Comparison of ENCODE assay signal across 19 cellular contexts in the genomic region with DNA sequence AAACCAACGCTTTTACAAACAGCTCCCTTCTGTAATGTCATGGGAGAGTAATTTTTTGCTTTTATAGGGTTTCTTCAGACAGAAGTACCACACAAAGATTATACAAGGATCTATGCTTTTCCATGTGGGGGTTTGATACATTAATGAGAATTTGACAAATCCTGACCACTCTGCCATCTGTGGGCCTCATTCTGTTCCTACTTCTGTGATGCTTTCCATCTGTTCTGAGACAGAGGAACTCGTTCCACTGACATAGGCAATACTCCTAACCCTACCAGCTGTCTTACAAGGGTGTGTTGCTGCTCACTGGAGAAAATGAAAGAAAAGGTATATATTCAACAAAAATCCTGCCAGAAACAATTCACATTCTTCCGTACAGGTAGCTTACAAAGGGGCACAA. TPM values are rescaled to one million over a fixed set of nuclear protein-coding genes. Genes with fewer than 3 reads are reported as not detected.
DNase-seq lines count a peak whose midpoint lies in the region; ATAC-seq and TF ChIP-seq lines count a peak whose summit lies in the region.
"Had no signal": no experiment of that assay in that cellular context is flagged by ENCODE, and none has a peak within 500 bp of the region (broad histone marks: within the 10 kb centered on the region; RNA-seq: fewer than 3 reads in every experiment).

No MANE protein-coding gene starts in this region.

- H3K4me1 ChIP-seq in lower lobe of right lung, result peaks cover 8% of the 10 kb centered on the region
- H3K4me1 ChIP-seq: pancreas had no signal

- intact Hi-C loops in activated CD4-positive, alpha-beta T cell treated with anti-CD3 and anti-CD28 coated beads for 36 hours (cut with DNase I, micrococcal nuclease), result loop anchor here in 1 of 2 experiments (10.0 kb wide), 1 partner anchor 371 kb away; no protein-coding TSS in a partner anchor
- intact Hi-C loops in activated T-helper 1 cell treated with anti-CD3 and anti-CD28 coated beads, Interleukin-12 subunit alpha, Interleukin-12 subunit beta, Interleukin-2, Interleukin-4 antibody, amounts not matched to agents 30 ng/mL and 10 ng/mL and 1 ng/mL, durations not matched to agents 14 hours and 24 hours and 36 hours (cut with micrococcal nuclease), result no loop called here
- intact Hi-C loops in lower lobe of right lung (cut with DNase I), result no loop called here

- no peak for TF ChIP-seq CTCF in lower lobe of right lung (IDR thresholded peaks at IDR 0.05)

- peaks cover 53% of the 10 kb centered on the region for H3K36me3 Mint-ChIP-seq in activated CD4-positive, alpha-beta T cell treated with anti-CD3 and anti-CD28 coated beads for 36 hours (ENCODE audit: low read depth)
- H3K36me3 Mint-ChIP-seq in activated T-helper 1 cell treated with anti-CD3 and anti-CD28 coated beads, Interleukin-12 subunit alpha, Interleukin-12 subunit beta, Interleukin-2, Interleukin-4 antibody, amounts not matched to agents 30 ng/mL and 10 ng/mL and 1 ng/mL, durations not matched to agents 14 hours and 24 hours and 36 hours (ENCODE audit: low read depth), result peaks cover 45% of the 10 kb centered on the region

- peaks cover 4% of the 10 kb centered on the region for H3K27me3 Mint-ChIP-seq in activated CD4-positive, alpha-beta T cell treated with anti-CD3 and anti-CD28 coated beads for 36 hours
- H3K27me3 Mint-ChIP-seq in activated T-helper 1 cell treated with anti-CD3 and anti-CD28 coated beads, Interleukin-12 subunit alpha, Interleukin-12 subunit beta, Interleukin-2, Interleukin-4 antibody, amounts not matched to agents 30 ng/mL and 10 ng/mL and 1 ng/mL, durations not matched to agents 14 hours and 24 hours and 36 hours (ENCODE audit: insufficient read depth), result no peaks in the 10 kb centered on the region

- H3K4me3 ChIP-seq in lower lobe of right lung, result no peak overlapping the region
- H3K4me3 ChIP-seq: cardiac muscle cell, pancreas had no signal

- H3K9me3 Mint-ChIP-seq in activated CD4-positive, alpha-beta T cell treated with anti-CD3 and anti-CD28 coated beads for 36 hours (ENCODE audit: low read depth), result peaks cover 52% of the 10 kb centered on the region
- H3K9me3 Mint-ChIP-seq in activated T-helper 1 cell treated with anti-CD3 and anti-CD28 coated beads, Interleukin-12 subunit alpha, Interleukin-12 subunit beta, Interleukin-2, Interleukin-4 antibody, amounts not matched to agents 30 ng/mL and 10 ng/mL and 1 ng/mL, durations not matched to agents 14 hours and 24 hours and 36 hours, result peaks cover 51% of the 10 kb centered on the region

- peak overlapping the region; percentile 34 for H3K27ac ChIP-seq in lower lobe of right lung
- H3K27ac ChIP-seq: cardiac muscle cell, pancreas had no signal

- POLR2A ChIA-PET in activated CD4-positive, alpha-beta T cell treated with anti-CD3 and anti-CD28 coated beads for 36 hours (lab: Charles Lee), result interaction anchor here (1.0 to 2.0 kb wide), 2 partner anchors 56 to 59 kb away, joined by 3 to 5 read pairs; a partner anchor contains a TSS

- no peak for DNase-seq in activated CD4-positive, alpha-beta T cell treated with anti-CD3 and anti-CD28 coated beads for 36 hours
- no peak for DNase-seq in activated CD4-positive, alpha-beta T cell treated with anti-CD3 and anti-CD28 coated beads, Interleukin-2, amount 50 U/mL, for 48 hours
- DNase-seq in AG08395 (ENCODE audit: low spot score) (peak; percentile 0), lower lobe of right lung (no peak), left lobe of liver (ENCODE audit: low spot score) (no peak)
- no peak for DNase-seq in activated T-helper 1 cell treated with anti-CD3 and anti-CD28 coated beads, Interleukin-12 subunit alpha, Interleukin-12 subunit beta, Interleukin-2, Interleukin-4 antibody, amounts not matched to agents 30 ng/mL and 10 ng/mL and 1 ng/mL, durations not matched to agents 14 hours and 24 hours and 36 hours (ENCODE audit: low spot score)
- DNase-seq: activated CD4-positive, CD25-positive, alpha-beta regulatory T cell; COR-L47; head of caudate nucleus; left cardiac atrium; NCI-H2171 treated with DMSO at 0.1 percent for 48 hours; NCI-H526 treated with DMSO at 0.1 percent for 48 hours; pancreas; stimulated activated CD4-positive, alpha-beta T cell treated with anti-CD3 and anti-CD28 coated beads, Interleukin-1b, Interleukin-23, amount 100 ng/mL, for 48 hours; T1000 had no signal

- H3K9me3 ChIP-seq in lower lobe of right lung, result peaks cover 14% of the 10 kb centered on the region
- H3K9me3 ChIP-seq: pancreas had no signal

- no peak overlapping the region for H3K4me3 Mint-ChIP-seq in activated CD4-positive, alpha-beta T cell treated with anti-CD3 and anti-CD28 coated beads for 36 hours
- no peak overlapping the region for H3K4me3 Mint-ChIP-seq in activated T-helper 1 cell treated with anti-CD3 and anti-CD28 coated beads, Interleukin-12 subunit alpha, Interleukin-12 subunit beta, Interleukin-2, Interleukin-4 antibody, amounts not matched to agents 30 ng/mL and 10 ng/mL and 1 ng/mL, durations not matched to agents 14 hours and 24 hours and 36 hours
- H3K4me3 Mint-ChIP-seq: nephron had no signal

- CTCF ChIA-PET in activated CD4-positive, alpha-beta T cell treated with anti-CD3 and anti-CD28 coated beads for 36 hours (lab: Charles Lee), result interaction anchor here (0.6 to 1.3 kb wide), 3 partner anchors 45 to 120 kb away, joined by 3 read pairs; a partner anchor contains a TSS

- H3K36me3 ChIP-seq in lower lobe of right lung, result no peaks in the 10 kb centered on the region
- H3K36me3 ChIP-seq: cardiac muscle cell, pancreas had no signal

- peak overlapping the region; percentile 100 for H3K27ac Mint-ChIP-seq in activated CD4-positive, alpha-beta T cell treated with anti-CD3 and anti-CD28 coated beads for 36 hours
- peak overlapping the region; percentile 99 for H3K27ac Mint-ChIP-seq in activated T-helper 1 cell treated with anti-CD3 and anti-CD28 coated beads, Interleukin-12 subunit alpha, Interleukin-12 subunit beta, Interleukin-2, Interleukin-4 antibody, amounts not matched to agents 30 ng/mL and 10 ng/mL and 1 ng/mL, durations not matched to agents 14 hours and 24 hours and 36 hours
- H3K27ac Mint-ChIP-seq: nephron had no signal

- H3K27me3 ChIP-seq in lower lobe of right lung (ENCODE audit: low read depth), result no peaks in the 10 kb centered on the region
- H3K27me3 ChIP-seq: cardiac muscle cell, pancreas had no signal

- ATAC-seq in activated CD4-positive, alpha-beta T cell treated with anti-CD3 and anti-CD28 coated beads for 36 hours, result no peak
- ATAC-seq in lower lobe of right lung (no peak), HG03045 (IDR thresholded peaks at IDR 0.05; ENCODE audit: unreplicated experiment) (no peak), HG02678 (IDR thresholded peaks at IDR 0.05; ENCODE audit: unreplicated experiment) (no peak), left lobe of liver (no peak)

- H3K4me1 Mint-ChIP-seq in activated CD4-positive, alpha-beta T cell treated with anti-CD3 and anti-CD28 coated beads for 36 hours, result peaks cover 60% of the 10 kb centered on the region
- peaks cover 53% of the 10 kb centered on the region for H3K4me1 Mint-ChIP-seq in activated T-helper 1 cell treated with anti-CD3 and anti-CD28 coated beads, Interleukin-12 subunit alpha, Interleukin-12 subunit beta, Interleukin-2, Interleukin-4 antibody, amounts not matched to agents 30 ng/mL and 10 ng/mL and 1 ng/mL, durations not matched to agents 14 hours and 24 hours and 36 hours (ENCODE audit: low read depth)
- H3K4me1 Mint-ChIP-seq: nephron had no signal

RNA-seq across cellular contexts. Expression of a gene that starts 59.4 kb away (rescaled TPM):
- 1,000 to 10,000 TPM in 1 of 2 experiments, 100 to 1,000 TPM in 1; 825 to 1,205 TPM for total RNA-seq in activated CD4-positive, alpha-beta T cell treated with anti-CD3 and anti-CD28 coated beads for 36 hours
- 415 and 417 TPM in 2 replicates for total RNA-seq in activated T-helper 1 cell treated with anti-CD3 and anti-CD28 coated beads, Interleukin-12 subunit alpha, Interleukin-12 subunit beta, Interleukin-2, Interleukin-4 antibody, amounts not matched to agents 30 ng/mL and 10 ng/mL and 1 ng/mL, durations not matched to agents 14 hours and 24 hours and 36 hours
- 177 TPM for total RNA-seq in lower lobe of right lung
- total RNA-seq in left lobe of liver, result 136 TPM
